In the genomic region with DNA sequence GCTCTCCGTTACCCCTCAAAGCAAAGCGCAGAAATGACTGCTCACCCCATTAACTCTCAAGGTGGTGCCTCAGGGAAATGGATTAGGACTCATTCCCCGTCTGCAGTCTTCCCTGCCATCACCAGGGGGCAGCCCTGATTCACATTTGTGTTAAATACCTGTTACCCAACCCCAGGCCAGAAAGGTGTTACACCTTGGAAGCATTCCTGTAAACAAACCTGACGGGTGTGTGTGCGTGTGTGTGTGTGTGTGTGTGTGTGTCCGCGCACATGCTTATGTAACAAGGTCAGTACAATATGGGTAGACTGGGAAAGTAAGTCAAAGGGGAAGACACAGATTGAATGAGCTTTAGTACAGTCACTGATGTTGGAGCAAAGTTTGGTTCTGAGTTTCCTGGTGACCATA, we compare ENCODE assay signal across 7 cellular contexts. TPM values are rescaled to one million over a fixed set of nuclear protein-coding genes. Genes with fewer than 3 reads are reported as not detected.
A peak's percentile ranks its signal among the peaks of the same experiment; 100 is the strongest.
DNase-seq lines count a peak whose midpoint lies in the region; FAIRE-seq and TF ChIP-seq lines count a peak whose summit lies in the region.

No MANE protein-coding gene starts in this region.

- peaks cover 0 to 7% of the 10 kb centered on the region in 2 donors for H3K4me1 ChIP-seq in breast epithelium

- no peak for TF ChIP-seq POLR2A in GM12892 (IDR thresholded peaks at IDR 0.05; ENCODE audit: low read depth, low read length)
- TF ChIP-seq POLR2A in breast epithelium (IDR thresholded peaks at IDR 0.05): no peak

- H3K4me3 ChIP-seq in WERI-Rb-1 (ENCODE audit: low read depth, low read length) (no peak overlapping the region), breast epithelium (peak overlapping the region in 1 of 3 donors; percentile 7)

- H3K27ac ChIP-seq in WERI-Rb-1 (no peak overlapping the region), breast epithelium (no peak overlapping the region)

- H3K27me3 ChIP-seq in WERI-Rb-1 (ENCODE audit: insufficient read depth, low read depth, severe bottlenecking) (no peaks in the 10 kb centered on the region), breast epithelium (peaks cover 0 to 3% of the 10 kb centered on the region in 2 donors)

- H3K9me3 ChIP-seq in WERI-Rb-1 (ENCODE audit: severe bottlenecking): no peaks in the 10 kb centered on the region
- H3K9me3 ChIP-seq in breast epithelium: no peaks in the 10 kb centered on the region

- TF ChIP-seq CTCF in WERI-Rb-1 (IDR thresholded peaks at IDR 0.05; ENCODE audit: low read depth, low read length): peak; percentile 86
- peak; percentile 88 to 99 (median 94) for TF ChIP-seq CTCF in breast epithelium (IDR thresholded peaks at IDR 0.05)

- DNase-seq in GM12892 (ENCODE audit: insufficient read length) (peak; percentile 61), NCI-H2029 (lab: John Stamatoyannopoulos, UW) (peak; percentile 98), WERI-Rb-1 (peak; percentile 77), breast epithelium (ENCODE audit: low spot score in 2 of 2) (peak; percentile 82 to 87), iris pigment epithelial cell (ENCODE audit: low read depth) (peak; percentile 45), GF-D8 (lab: John Stamatoyannopoulos, UW) (no peak)
- DNase-seq in stimulated activated CD4-positive, alpha-beta T cell treated with anti-CD3 and anti-CD28 coated beads, Interleukin-1b, Interleukin-23, amount 100 ng/mL, for 48 hours: peak; percentile 68

- intact Hi-C loops in breast epithelium (cut with DNase I; ENCODE audit: low total_unique reads): loop anchor here (5.0 kb wide), 1 partner anchor 125 kb away; no protein-coding TSS in a partner anchor

- H3K36me3 ChIP-seq in WERI-Rb-1 (no peaks in the 10 kb centered on the region), breast epithelium (no peaks in the 10 kb centered on the region)

- peak; percentile 93 for FAIRE-seq in GM12892 (lab: Jason Lieb, UNC)

RNA-seq across cellular contexts. Expression of gene GUCA2B, which starts 6.3 kb away (rescaled TPM):
- polyA plus RNA-seq in GM12892 (2012; ENCODE audit: missing spikeins): not detected
- not detected for total RNA-seq in breast epithelium

RNA-seq across cellular contexts. Expression of gene GUCA2A, which starts 17.6 kb away (rescaled TPM):
- not detected for polyA plus RNA-seq in GM12892 (2012; ENCODE audit: missing spikeins)
- 1 to 10 TPM in 1 of 3 donors, not detected in 2; 8.8 TPM for total RNA-seq in breast epithelium
